8 cellular contexts compared by ENCODE assay signal in genomic region chr7:105268056-105268455, GRCh38.
A peak's percentile ranks its signal among the peaks of the same experiment; 100 is the strongest.
DNase-seq lines count a peak whose midpoint lies in the region; ATAC-seq and TF ChIP-seq lines count a peak whose summit lies in the region.

No MANE protein-coding gene starts in this region.

- no peak overlapping the region for H2AFZ ChIP-seq in SU-DHL-6 (ENCODE audit: low read depth, low read length, severe bottlenecking)

- no peaks in the 10 kb centered on the region for H3K9me3 ChIP-seq in HEK293 (ENCODE audit: control insufficient read depth, insufficient read depth, low read depth, low read length)
- no peaks in the 10 kb centered on the region for H3K9me3 ChIP-seq in SU-DHL-6 (ENCODE audit: insufficient read depth, low read length)
- H3K9me3 ChIP-seq in gastrocnemius medialis, result no peaks in the 10 kb centered on the region

- H3K36me3 ChIP-seq in HEK293 (ENCODE audit: control insufficient read depth in 2 of 2, insufficient read depth in 1 of 2, low read length in 2 of 2) (no peaks in the 10 kb centered on the region), SU-DHL-6 (ENCODE audit: low read length) (no peaks in the 10 kb centered on the region), gastrocnemius medialis (no peaks in the 10 kb centered on the region)

- peaks cover 7% of the 10 kb centered on the region; the same call in 1 of the 2 replicates for H3F3A ChIP-seq in SU-DHL-6 (ENCODE audit: insufficient read depth)

- no peak overlapping the region; the same call in 1 of the 2 replicates for H3K4me3 ChIP-seq in HEK293 (ENCODE audit: low read depth, low read length)
- peak overlapping the region; percentile 55 for H3K4me3 ChIP-seq in SU-DHL-6 (ENCODE audit: insufficient read depth, low read length, poor library complexity, severe bottlenecking)
- H3K4me3 ChIP-seq in gastrocnemius medialis, result peak overlapping the region; percentile 44 to 59 (median 56)

- in situ Hi-C loops in gastrocnemius medialis (cut with MboI; ENCODE audit: low sequenced_read_pairs in 4 of 4), result no loop called here

- H3K79me2 ChIP-seq in SU-DHL-6 (ENCODE audit: insufficient read depth, low read length), result peaks cover 54% of the 10 kb centered on the region

- TF ChIP-seq POLR2A in gastrocnemius medialis (IDR thresholded peaks at IDR 0.05), result no peak

- CTCF ChIA-PET in HEK293 (lab: Yijun Ruan, JAX), result no interaction called here

- H3K4me2 ChIP-seq in SU-DHL-6 (ENCODE audit: low read depth, low read length, poor library complexity, severe bottlenecking), result peak overlapping the region; percentile 64

- no peak for TF ChIP-seq CTCF in HEK293 (tag by site-specific recombination; IDR thresholded peaks at IDR 0.05)
- no peak for TF ChIP-seq CTCF in SU-DHL-6 (IDR thresholded peaks at IDR 0.05; ENCODE audit: insufficient read depth, low read length, poor library complexity, severe bottlenecking)
- peak in 2 of 5 experiments; percentile 24 to 29 for TF ChIP-seq CTCF in gastrocnemius medialis (IDR thresholded peaks at IDR 0.05 in 4 of 5, conservative IDR thresholded peaks at IDR 0.05 in 1 of 5)

- no peak overlapping the region for H3K27ac ChIP-seq in HEK293 (ENCODE audit: extremely low read depth, low read depth, low read length)
- peak overlapping the region; percentile 60 for H3K27ac ChIP-seq in SU-DHL-6 (ENCODE audit: low read depth, low read length)
- peak overlapping the region; percentile 81 to 87 (median 84) for H3K27ac ChIP-seq in gastrocnemius medialis

- peak; percentile 63 to 67 for ATAC-seq in gastrocnemius medialis
- no peak for ATAC-seq in HG02763 (IDR thresholded peaks at IDR 0.05; ENCODE audit: unreplicated experiment)
- no peak for ATAC-seq in GM21367 (IDR thresholded peaks at IDR 0.05; ENCODE audit: unreplicated experiment)

- H3K27me3 ChIP-seq in SU-DHL-6 (ENCODE audit: low read length) (no peaks in the 10 kb centered on the region), gastrocnemius medialis (no peaks in the 10 kb centered on the region)

- peaks cover 6% of the 10 kb centered on the region; the same call in 1 of the 2 replicates for H4K20me1 ChIP-seq in SU-DHL-6 (ENCODE audit: low read depth, low read length)

- intact Hi-C loops in gastrocnemius medialis (cut with DNase I; ENCODE audit: low total_unique reads), result loop anchor here (2.0 to 10.0 kb wide), 4 partner anchors 121 to 1923 kb away; partner anchors contain the start of genes DNAJC2, PSMC2, RINT1 and SRPK2

- POLR2A ChIA-PET in HEK293 (lab: Yijun Ruan, JAX), result no interaction called here

- peak; percentile 60 for DNase-seq in AG20443 (ENCODE audit: low spot score)
- DNase-seq in fibroblast of peridontal ligament (ENCODE audit: extremely low read depth), result peak; percentile 69
- no peak for DNase-seq in gastrocnemius medialis
- DNase-seq in NCI-H82 treated with DMSO at 0.1 percent for 48 hours (lab: John Stamatoyannopoulos, UW; ENCODE audit: unreplicated experiment), result no peak

- no peaks in the 10 kb centered on the region for H3K9me2 ChIP-seq in SU-DHL-6 (replicated peaks; ENCODE audit: insufficient read depth, low read length)

- H3K4me1 ChIP-seq in HEK293 (ENCODE audit: control insufficient read depth, insufficient read depth, low read length) (peaks cover 25% of the 10 kb centered on the region), gastrocnemius medialis (peaks cover 19 to 40% of the 10 kb centered on the region in 2 donors)

- H3K9ac ChIP-seq in SU-DHL-6 (ENCODE audit: low read length), result peak overlapping the region; percentile 46

TF ChIP-seq in HEK293, 187 proteins besides CTCF, POLR2A, EP300 and RAD21:
- no peak for TF ChIP-seq ZBTB48 (tag by site-specific recombination; IDR thresholded peaks at IDR 0.05)
- TF ChIP-seq, protein P1, sequence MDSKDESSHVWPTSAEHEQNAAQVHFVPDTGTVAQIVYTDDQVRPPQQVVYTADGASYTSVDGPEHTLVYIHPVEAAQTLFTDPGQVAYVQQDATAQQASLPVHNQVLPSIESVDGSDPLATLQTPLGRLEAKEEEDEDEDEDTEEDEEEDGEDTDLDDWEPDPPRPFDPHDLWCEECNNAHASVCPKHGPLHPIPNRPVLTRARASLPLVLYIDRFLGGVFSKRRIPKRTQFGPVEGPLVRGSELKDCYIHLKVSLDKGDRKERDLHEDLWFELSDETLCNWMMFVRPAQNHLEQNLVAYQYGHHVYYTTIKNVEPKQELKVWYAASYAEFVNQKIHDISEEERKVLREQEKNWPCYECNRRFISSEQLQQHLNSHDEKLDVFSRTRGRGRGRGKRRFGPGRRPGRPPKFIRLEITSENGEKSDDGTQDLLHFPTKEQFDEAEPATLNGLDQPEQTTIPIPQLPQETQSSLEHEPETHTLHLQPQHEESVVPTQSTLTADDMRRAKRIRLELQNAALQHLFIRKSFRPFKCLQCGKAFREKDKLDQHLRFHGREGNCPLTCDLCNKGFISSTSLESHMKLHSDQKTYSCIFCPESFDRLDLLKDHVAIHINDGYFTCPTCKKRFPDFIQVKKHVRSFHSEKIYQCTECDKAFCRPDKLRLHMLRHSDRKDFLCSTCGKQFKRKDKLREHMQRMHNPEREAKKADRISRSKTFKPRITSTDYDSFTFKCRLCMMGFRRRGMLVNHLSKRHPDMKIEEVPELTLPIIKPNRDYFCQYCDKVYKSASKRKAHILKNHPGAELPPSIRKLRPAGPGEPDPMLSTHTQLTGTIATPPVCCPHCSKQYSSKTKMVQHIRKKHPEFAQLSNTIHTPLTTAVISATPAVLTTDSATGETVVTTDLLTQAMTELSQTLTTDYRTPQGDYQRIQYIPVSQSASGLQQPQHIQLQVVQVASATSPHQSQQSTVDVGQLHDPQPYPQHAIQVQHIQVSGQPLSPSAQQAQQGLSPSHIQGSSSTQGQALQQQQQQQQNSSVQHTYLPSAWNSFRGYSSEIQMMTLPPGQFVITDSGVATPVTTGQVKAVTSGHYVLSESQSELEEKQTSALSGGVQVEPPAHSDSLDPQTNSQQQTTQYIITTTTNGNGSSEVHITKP (tag by site-specific recombination; IDR thresholded peaks at IDR 0.05), result 0 out of 2 replicates have a peak, but pooled peaks have one; percentile 17
- 0 out of 2 replicates have a peak, but pooled peaks have one; percentile 15 for TF ChIP-seq ZEB2 (tag by site-specific recombination; IDR thresholded peaks at IDR 0.05)
- TF ChIP-seq ZNF488 (tag by site-specific recombination; IDR thresholded peaks at IDR 0.05), result no peak
- TF ChIP-seq ZNF623 (tag by site-specific recombination; IDR thresholded peaks at IDR 0.05), result no peak

Comparison
In these comparisons a context has a peak if more than half of its experiments do, and no peak if none do; other contexts are left out.
1. DNase-seq: peak in AG20443 (single experiment) and fibroblast of peridontal ligament (single experiment); none in gastrocnemius medialis (0 of 2) and NCI-H82 treated with DMSO at 0.1 percent for 48 hours (single experiment).
2. ATAC-seq: peak in gastrocnemius medialis (2 of 2); none in HG02763 (single experiment) and GM21367 (single experiment).